Comparison of ENCODE assay signal across 16 cellular contexts in genomic region chr14:98994571-98994970, GRCh38.
DNase-seq lines count a peak whose midpoint lies in the region; ATAC-seq and TF ChIP-seq lines count a peak whose summit lies in the region.
"Had no signal": no experiment of that assay in that cellular context is flagged by ENCODE, and none has a peak within 500 bp of the region (broad histone marks: within the 10 kb centered on the region; RNA-seq: fewer than 3 reads in every experiment).

No MANE protein-coding gene starts in this region.

- BruUV-seq in A673 (replicated peaks; lab: Mats Ljungman, UMichigan), result no TSS peak

- no peaks in the 10 kb centered on the region for H3K27me3 ChIP-seq in CD4-positive, alpha-beta T cell (ENCODE audit: control insufficient read depth, insufficient read depth, low read length)
- no peaks in the 10 kb centered on the region for H3K27me3 ChIP-seq in A673 (replicated peaks; ENCODE audit: insufficient read depth, low read depth, low read length, poor library complexity)
- H3K27me3 ChIP-seq: Peyer's patch had no signal

- no peaks in the 10 kb centered on the region for H3K27me3 Mint-ChIP-seq in activated CD8-positive, alpha-beta memory T cell treated with anti-CD3 and anti-CD28 coated beads, Interleukin-2, amount 10 ng/mL, durations not matched to agents 7 days and 5 days
- no peaks in the 10 kb centered on the region for H3K27me3 Mint-ChIP-seq in CD4-positive, alpha-beta T cell
- H3K27me3 Mint-ChIP-seq in T-helper 1 cell treated with Interleukin-12 subunit alpha and Interleukin-12 subunit beta and Interleukin-4 antibody, amounts not matched to agents 30 μg/mL and 1 μg/mL, for 36 hours (ENCODE audit: low read depth), result no peaks in the 10 kb centered on the region
- no peaks in the 10 kb centered on the region for H3K27me3 Mint-ChIP-seq in activated naive CD8-positive, alpha-beta T cell treated with anti-CD3 and anti-CD28 coated beads, Interleukin-2, amount 10 ng/mL, durations not matched to agents 7 days and 5 days

- H3K4me3 Mint-ChIP-seq in activated CD8-positive, alpha-beta memory T cell treated with anti-CD3 and anti-CD28 coated beads, Interleukin-2, amount 10 ng/mL, durations not matched to agents 7 days and 5 days, result peak overlapping the region; percentile 32
- peak overlapping the region; percentile 55 for H3K4me3 Mint-ChIP-seq in CD4-positive, alpha-beta T cell
- peak overlapping the region; percentile 46 for H3K4me3 Mint-ChIP-seq in T-helper 1 cell treated with Interleukin-12 subunit alpha and Interleukin-12 subunit beta and Interleukin-4 antibody, amounts not matched to agents 30 μg/mL and 1 μg/mL, for 36 hours
- peak overlapping the region; percentile 54 for H3K4me3 Mint-ChIP-seq in activated naive CD8-positive, alpha-beta T cell treated with anti-CD3 and anti-CD28 coated beads, Interleukin-2, amount 10 ng/mL, durations not matched to agents 7 days and 5 days

- intact Hi-C loops in CD4-positive, alpha-beta T cell (cut with DNase I, micrococcal nuclease), result no loop called here
- intact Hi-C loops in A673 (cut with micrococcal nuclease; ENCODE audit: unreplicated experiment), result no loop called here

- H3K4me1 Mint-ChIP-seq in activated CD8-positive, alpha-beta memory T cell treated with anti-CD3 and anti-CD28 coated beads, Interleukin-2, amount 10 ng/mL, durations not matched to agents 7 days and 5 days, result peaks cover 25% of the 10 kb centered on the region
- H3K4me1 Mint-ChIP-seq in CD4-positive, alpha-beta T cell (ENCODE audit: low read depth), result peaks cover 32% of the 10 kb centered on the region
- peaks cover 26% of the 10 kb centered on the region for H3K4me1 Mint-ChIP-seq in T-helper 1 cell treated with Interleukin-12 subunit alpha and Interleukin-12 subunit beta and Interleukin-4 antibody, amounts not matched to agents 30 μg/mL and 1 μg/mL, for 36 hours (ENCODE audit: low read depth)
- H3K4me1 Mint-ChIP-seq in activated naive CD8-positive, alpha-beta T cell treated with anti-CD3 and anti-CD28 coated beads, Interleukin-2, amount 10 ng/mL, durations not matched to agents 7 days and 5 days, result peaks cover 24% of the 10 kb centered on the region

- no peak for TF ChIP-seq CTCF in CD4-positive, alpha-beta T cell (IDR thresholded peaks at IDR 0.05)
- TF ChIP-seq CTCF in A673 (conservative IDR thresholded peaks at IDR 0.05; ENCODE audit: low read depth, low read length), result no peak
- no peak for TF ChIP-seq CTCF in GM20000 (IDR thresholded peaks at IDR 0.05; ENCODE audit: extremely low read depth, missing control alignments)

- no peak overlapping the region for H3K4me3 ChIP-seq in A673 (ENCODE audit: low read depth, low read length, poor library complexity, severe bottlenecking)
- H3K4me3 ChIP-seq: A549, GM23248, Peyer's patch had no signal

- CTCF ChIA-PET in activated CD8-positive, alpha-beta memory T cell treated with anti-CD3 and anti-CD28 coated beads, Interleukin-2, amount 10 ng/mL, durations not matched to agents 7 days and 5 days (lab: Charles Lee), result interaction anchor here (1.6 to 3.0 kb wide), 2 partner anchors 9 to 11 kb away, joined by 5 to 17 read pairs; no protein-coding TSS in a partner anchor
- CTCF ChIA-PET in CD4-positive, alpha-beta T cell (lab: Charles Lee), result no interaction called here
- CTCF ChIA-PET in A673 (lab: Charles Lee), result no interaction called here

- H3K27ac Mint-ChIP-seq in activated CD8-positive, alpha-beta memory T cell treated with anti-CD3 and anti-CD28 coated beads, Interleukin-2, amount 10 ng/mL, durations not matched to agents 7 days and 5 days, result peak overlapping the region; percentile 93
- H3K27ac Mint-ChIP-seq in CD4-positive, alpha-beta T cell, result peak overlapping the region; percentile 87
- peak overlapping the region; percentile 88 for H3K27ac Mint-ChIP-seq in T-helper 1 cell treated with Interleukin-12 subunit alpha and Interleukin-12 subunit beta and Interleukin-4 antibody, amounts not matched to agents 30 μg/mL and 1 μg/mL, for 36 hours
- peak overlapping the region; percentile 93 for H3K27ac Mint-ChIP-seq in activated naive CD8-positive, alpha-beta T cell treated with anti-CD3 and anti-CD28 coated beads, Interleukin-2, amount 10 ng/mL, durations not matched to agents 7 days and 5 days

- peaks cover 22% of the 10 kb centered on the region for H3K36me3 Mint-ChIP-seq in activated CD8-positive, alpha-beta memory T cell treated with anti-CD3 and anti-CD28 coated beads, Interleukin-2, amount 10 ng/mL, durations not matched to agents 7 days and 5 days
- no peaks in the 10 kb centered on the region for H3K36me3 Mint-ChIP-seq in CD4-positive, alpha-beta T cell (ENCODE audit: low read depth)
- H3K36me3 Mint-ChIP-seq in T-helper 1 cell treated with Interleukin-12 subunit alpha and Interleukin-12 subunit beta and Interleukin-4 antibody, amounts not matched to agents 30 μg/mL and 1 μg/mL, for 36 hours (ENCODE audit: low read depth), result peaks cover 8% of the 10 kb centered on the region
- peaks cover 25% of the 10 kb centered on the region for H3K36me3 Mint-ChIP-seq in activated naive CD8-positive, alpha-beta T cell treated with anti-CD3 and anti-CD28 coated beads, Interleukin-2, amount 10 ng/mL, durations not matched to agents 7 days and 5 days

- no peaks in the 10 kb centered on the region for H3K4me1 ChIP-seq in A673 (ENCODE audit: insufficient read depth, low read length, poor library complexity, severe bottlenecking)
- H3K4me1 ChIP-seq: A549 had no signal

- no peaks in the 10 kb centered on the region for H3K36me3 ChIP-seq in A673 (ENCODE audit: insufficient read depth, low read length, poor library complexity, severe bottlenecking)
- H3K36me3 ChIP-seq: Peyer's patch had no signal

- ATAC-seq in activated CD8-positive, alpha-beta memory T cell treated with anti-CD3 and anti-CD28 coated beads, Interleukin-2, amount 10 ng/mL, durations not matched to agents 7 days and 5 days, result peak; percentile 94
- peak; percentile 37 for ATAC-seq in CD4-positive, alpha-beta T cell (ENCODE audit: poor library complexity)
- ATAC-seq in activated naive CD8-positive, alpha-beta T cell treated with anti-CD3 and anti-CD28 coated beads, Interleukin-2, amount 10 ng/mL, durations not matched to agents 7 days and 5 days (ENCODE audit: low read depth), result peak; percentile 95
- ATAC-seq: A549 had no signal

- H3K9me3 Mint-ChIP-seq in activated CD8-positive, alpha-beta memory T cell treated with anti-CD3 and anti-CD28 coated beads, Interleukin-2, amount 10 ng/mL, durations not matched to agents 7 days and 5 days (ENCODE audit: low read depth), result peaks cover 7% of the 10 kb centered on the region
- H3K9me3 Mint-ChIP-seq in CD4-positive, alpha-beta T cell, result no peaks in the 10 kb centered on the region
- H3K9me3 Mint-ChIP-seq in T-helper 1 cell treated with Interleukin-12 subunit alpha and Interleukin-12 subunit beta and Interleukin-4 antibody, amounts not matched to agents 30 μg/mL and 1 μg/mL, for 36 hours, result peaks cover 7% of the 10 kb centered on the region
- H3K9me3 Mint-ChIP-seq in activated naive CD8-positive, alpha-beta T cell treated with anti-CD3 and anti-CD28 coated beads, Interleukin-2, amount 10 ng/mL, durations not matched to agents 7 days and 5 days, result peaks cover 7% of the 10 kb centered on the region

- H3K27ac ChIP-seq in CD4-positive, alpha-beta T cell (ENCODE audit: low read depth, low read length), result peak overlapping the region; percentile 19
- H3K27ac ChIP-seq in A673 (ENCODE audit: low read depth, low read length, poor library complexity, severe bottlenecking), result no peak overlapping the region
- H3K27ac ChIP-seq: A549, GM23248, Peyer's patch had no signal

- POLR2A ChIA-PET in CD4-positive, alpha-beta T cell (lab: Charles Lee), result interaction anchor here (0.8 to 3.7 kb wide), 4 partner anchors 9 to 68 kb away, joined by 3 to 16 read pairs (median 4); no protein-coding TSS in a partner anchor
- POLR2A ChIA-PET in activated naive CD8-positive, alpha-beta T cell treated with anti-CD3 and anti-CD28 coated beads, Interleukin-2, amount 10 ng/mL, durations not matched to agents 7 days and 5 days (lab: Charles Lee), result interaction anchor here (0.9 to 2.8 kb wide), 4 partner anchors 10 to 62 kb away, joined by 4 to 10 read pairs (median 4); no protein-coding TSS in a partner anchor
- POLR2A ChIA-PET in A673 (lab: Charles Lee; ENCODE audit: low non-redundant PET), result no interaction called here

- peak; percentile 49 for DNase-seq in activated CD8-positive, alpha-beta memory T cell treated with anti-CD3 and anti-CD28 coated beads, Interleukin-2, amount 10 ng/mL, durations not matched to agents 7 days and 5 days
- no peak for DNase-seq in activated CD8-positive, alpha-beta memory T cell treated with anti-CD3 and anti-CD28 coated beads, Interleukin-2, amount 50 U/mL, for 48 hours
- DNase-seq in CD4-positive, alpha-beta T cell, result no peak
- no peak for DNase-seq in activated naive CD8-positive, alpha-beta T cell treated with anti-CD3 and anti-CD28 coated beads, Interleukin-2, amount 10 ng/mL, durations not matched to agents 7 days and 5 days
- DNase-seq in NCI-H69 (lab: John Stamatoyannopoulos, UW) (no peak), A673 (ENCODE audit: low spot score) (no peak), GM20000 (ENCODE audit: low spot score) (no peak)
- DNase-seq: AML-193, GF-D8, GM23248, NCI-H1417, NCI-H2029, NCI-H2171 treated with DMSO at 0.1 percent for 48 hours, Peyer's patch had no signal

- H3K9me3 ChIP-seq in CD4-positive, alpha-beta T cell (ENCODE audit: control insufficient read depth, low read length), result no peaks in the 10 kb centered on the region
- H3K9me3 ChIP-seq in A673 (ENCODE audit: low read depth, low read length, poor library complexity, severe bottlenecking), result no peaks in the 10 kb centered on the region
- H3K9me3 ChIP-seq: A549, Peyer's patch had no signal

Comparison
In these comparisons a context has a peak if more than half of its experiments do, and no peak if none do; other contexts are left out.
1. ATAC-seq: peak in every context shown above with its lines; median percentile 95 in activated naive CD8-positive, alpha-beta T cell treated with anti-CD3 and anti-CD28 coated beads, Interleukin-2, amount 10 ng/mL, durations not matched to agents 7 days and 5 days; 94 in activated CD8-positive, alpha-beta memory T cell treated with anti-CD3 and anti-CD28 coated beads, Interleukin-2, amount 10 ng/mL, durations not matched to agents 7 days and 5 days; 37 in CD4-positive, alpha-beta T cell.